ENCODE assay signal across 1 cellular context in the genomic region with DNA sequence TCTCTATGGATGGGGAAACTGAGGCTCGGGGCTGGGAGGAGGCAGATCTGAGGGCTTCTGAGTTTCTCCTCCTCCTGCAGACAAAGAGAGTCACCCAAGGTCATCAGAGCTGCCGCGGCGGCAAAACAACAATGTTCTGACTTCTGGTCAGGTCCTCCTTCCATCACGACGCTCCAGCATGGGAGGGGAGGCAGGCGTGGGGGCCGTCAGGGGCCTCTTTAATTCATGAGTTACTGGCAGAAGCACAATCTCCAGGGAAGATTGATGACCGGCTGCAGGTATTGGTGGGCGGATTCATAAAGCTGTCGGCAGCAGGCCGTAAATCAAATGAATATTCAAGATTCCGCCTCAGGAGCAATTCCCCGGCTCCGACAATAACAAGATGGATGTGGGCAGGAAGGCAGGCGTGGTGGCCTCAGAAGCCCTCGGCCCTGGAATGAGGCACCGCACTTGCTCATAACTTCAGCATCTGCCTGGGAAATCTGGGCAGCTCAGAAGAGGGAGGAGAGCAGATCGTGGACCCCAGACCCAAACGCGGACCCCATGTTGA.
TF ChIP-seq lines count a peak whose summit lies in the region.

No MANE protein-coding gene starts in this region.

TF ChIP-seq in HEK293, 187 proteins besides CTCF, POLR2A, EP300 and RAD21 (continued from another document and continues in another):
- TF ChIP-seq ZFHX2 (tag by site-specific recombination; conservative IDR thresholded peaks at IDR 0.05) (peak; percentile 98), HOXD13 (CRISPR knock-in tag; IDR thresholded peaks at IDR 0.05; ENCODE audit: borderline replicate concordance) (peak; percentile 94; the same call in 1 of the 2 replicates), TSHZ1 (tag by site-specific recombination; IDR thresholded peaks at IDR 0.05; ENCODE audit: borderline replicate concordance) (peak; percentile 86; the same call in 1 of the 2 replicates), ZBTB44 (tag by site-specific recombination; IDR thresholded peaks at IDR 0.05) (peak; percentile 92), ZBTB21 (tag by site-specific recombination; IDR thresholded peaks at IDR 0.05) (no peak; the same call in 1 of the 2 replicates), ZNF366 (tag by site-specific recombination; conservative IDR thresholded peaks at IDR 0.05) (peak; percentile 68; the same call in 1 of the 2 replicates), ZIC2 (tag by site-specific recombination; IDR thresholded peaks at IDR 0.05) (peak; percentile 57), TRIM28 (IDR thresholded peaks at IDR 0.05; ENCODE audit: borderline replicate concordance, low read length) (peak; percentile 61), ZNF223 (tag by site-specific recombination; IDR thresholded peaks at IDR 0.05) (no peak), OSR2 (tag by site-specific recombination; IDR thresholded peaks at IDR 0.05) (peak; percentile 98), ZBTB8A (tag by site-specific recombination; IDR thresholded peaks at IDR 0.05) (peak; percentile 63), YY1 (tag by site-specific recombination; IDR thresholded peaks at IDR 0.05) (peak; percentile 75), ZNF610 (tag by site-specific recombination; IDR thresholded peaks at IDR 0.05; ENCODE audit: borderline replicate concordance) (peak; percentile 77; the same call in 1 of the 2 replicates), ZNF76 (tag by site-specific recombination; IDR thresholded peaks at IDR 0.05; ENCODE audit: borderline replicate concordance, low read depth) (0 out of 2 replicates have a peak, but pooled peaks have one; percentile 41), ZNF791 (tag by site-specific recombination; IDR thresholded peaks at IDR 0.05) (no peak), OVOL3 (tag by site-specific recombination; IDR thresholded peaks at IDR 0.05) (no peak), FEZF1 (tag by site-specific recombination; IDR thresholded peaks at IDR 0.05) (peak; percentile 96), ZNF654 (tag by site-specific recombination; IDR thresholded peaks at IDR 0.05; ENCODE audit: low read depth) (no peak), ZBTB20 (tag by site-specific recombination; IDR thresholded peaks at IDR 0.05) (peak; percentile 59; the same call in 1 of the 2 replicates), ZNF292 (tag by site-specific recombination; IDR thresholded peaks at IDR 0.05; ENCODE audit: borderline replicate concordance, low read depth) (no peak), ZNF776 (tag by site-specific recombination; IDR thresholded peaks at IDR 0.05; ENCODE audit: borderline replicate concordance) (no peak), SP2 (tag by site-specific recombination; IDR thresholded peaks at IDR 0.05) (peak; percentile 43), ZNF585B (tag by site-specific recombination; IDR thresholded peaks at IDR 0.05) (no peak), WT1 (tag by site-specific recombination; IDR thresholded peaks at IDR 0.05) (peak; percentile 95), ZNF391 (tag by site-specific recombination; IDR thresholded peaks at IDR 0.05; ENCODE audit: borderline replicate concordance, low read depth) (peak; percentile 46; the same call in 1 of the 2 replicates), ZNF704 (tag by site-specific recombination; IDR thresholded peaks at IDR 0.05) (no peak), ZNF558 (tag by site-specific recombination; IDR thresholded peaks at IDR 0.05) (0 out of 2 replicates have a peak, but pooled peaks have one; percentile 38), GLIS1 (tag by site-specific recombination; IDR thresholded peaks at IDR 0.05) (peak; percentile 82), IKZF3 (tag by site-specific recombination; IDR thresholded peaks at IDR 0.05) (peak; percentile 90), ZBTB48 (tag by site-specific recombination; IDR thresholded peaks at IDR 0.05) (no peak), ZNF701 (tag by site-specific recombination; IDR thresholded peaks at IDR 0.05) (no peak), SP7 (tag by site-specific recombination; IDR thresholded peaks at IDR 0.05) (peak; percentile 99), KLF8 (tag by site-specific recombination; IDR thresholded peaks at IDR 0.05) (no peak), ZNF18 (tag by site-specific recombination; IDR thresholded peaks at IDR 0.05) (peak; percentile 77), ZNF560 (tag by site-specific recombination; IDR thresholded peaks at IDR 0.05; ENCODE audit: borderline replicate concordance) (no peak), HIC1 (tag by site-specific recombination; IDR thresholded peaks at IDR 0.05) (peak; percentile 58; the same call in 1 of the 2 replicates), ZNF394 (tag by site-specific recombination; IDR thresholded peaks at IDR 0.05; ENCODE audit: borderline replicate concordance) (no peak), GLI2 (tag by site-specific recombination; IDR thresholded peaks at IDR 0.05; ENCODE audit: borderline replicate concordance, low read depth) (peak; percentile 91), YY2 (tag by site-specific recombination; IDR thresholded peaks at IDR 0.05) (peak; percentile 53; the same call in 1 of the 2 replicates), ZNF146 (tag by site-specific recombination; IDR thresholded peaks at IDR 0.05) (peak; percentile 14; the same call in 1 of the 2 replicates), KLF16 (tag by site-specific recombination; IDR thresholded peaks at IDR 0.05) (peak; percentile 91; the same call in 1 of the 2 replicates), GLIS2 (tag by site-specific recombination; IDR thresholded peaks at IDR 0.05) (peak; percentile 65)
- TF ChIP-seq, protein P1, sequence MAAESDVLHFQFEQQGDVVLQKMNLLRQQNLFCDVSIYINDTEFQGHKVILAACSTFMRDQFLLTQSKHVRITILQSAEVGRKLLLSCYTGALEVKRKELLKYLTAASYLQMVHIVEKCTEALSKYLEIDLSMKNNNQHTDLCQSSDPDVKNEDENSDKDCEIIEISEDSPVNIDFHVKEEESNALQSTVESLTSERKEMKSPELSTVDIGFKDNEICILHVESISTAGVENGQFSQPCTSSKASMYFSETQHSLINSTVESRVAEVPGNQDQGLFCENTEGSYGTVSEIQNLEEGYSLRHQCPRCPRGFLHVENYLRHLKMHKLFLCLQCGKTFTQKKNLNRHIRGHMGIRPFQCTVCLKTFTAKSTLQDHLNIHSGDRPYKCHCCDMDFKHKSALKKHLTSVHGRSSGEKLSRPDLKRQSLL (tag by site-specific recombination; IDR thresholded peaks at IDR 0.05), result 0 out of 2 replicates have a peak, but pooled peaks have one; percentile 27
- TF ChIP-seq, protein P2, sequence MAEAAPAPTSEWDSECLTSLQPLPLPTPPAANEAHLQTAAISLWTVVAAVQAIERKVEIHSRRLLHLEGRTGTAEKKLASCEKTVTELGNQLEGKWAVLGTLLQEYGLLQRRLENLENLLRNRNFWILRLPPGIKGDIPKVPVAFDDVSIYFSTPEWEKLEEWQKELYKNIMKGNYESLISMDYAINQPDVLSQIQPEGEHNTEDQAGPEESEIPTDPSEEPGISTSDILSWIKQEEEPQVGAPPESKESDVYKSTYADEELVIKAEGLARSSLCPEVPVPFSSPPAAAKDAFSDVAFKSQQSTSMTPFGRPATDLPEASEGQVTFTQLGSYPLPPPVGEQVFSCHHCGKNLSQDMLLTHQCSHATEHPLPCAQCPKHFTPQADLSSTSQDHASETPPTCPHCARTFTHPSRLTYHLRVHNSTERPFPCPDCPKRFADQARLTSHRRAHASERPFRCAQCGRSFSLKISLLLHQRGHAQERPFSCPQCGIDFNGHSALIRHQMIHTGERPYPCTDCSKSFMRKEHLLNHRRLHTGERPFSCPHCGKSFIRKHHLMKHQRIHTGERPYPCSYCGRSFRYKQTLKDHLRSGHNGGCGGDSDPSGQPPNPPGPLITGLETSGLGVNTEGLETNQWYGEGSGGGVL (tag by site-specific recombination; IDR thresholded peaks at IDR 0.05), result no peak
- TF ChIP-seq, protein P3, sequence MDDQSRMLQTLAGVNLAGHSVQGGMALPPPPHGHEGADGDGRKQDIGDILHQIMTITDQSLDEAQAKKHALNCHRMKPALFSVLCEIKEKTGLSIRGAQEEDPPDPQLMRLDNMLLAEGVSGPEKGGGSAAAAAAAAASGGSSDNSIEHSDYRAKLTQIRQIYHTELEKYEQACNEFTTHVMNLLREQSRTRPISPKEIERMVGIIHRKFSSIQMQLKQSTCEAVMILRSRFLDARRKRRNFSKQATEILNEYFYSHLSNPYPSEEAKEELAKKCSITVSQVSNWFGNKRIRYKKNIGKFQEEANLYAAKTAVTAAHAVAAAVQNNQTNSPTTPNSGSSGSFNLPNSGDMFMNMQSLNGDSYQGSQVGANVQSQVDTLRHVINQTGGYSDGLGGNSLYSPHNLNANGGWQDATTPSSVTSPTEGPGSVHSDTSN (CRISPR knock-in tag; IDR thresholded peaks at IDR 0.05), result peak; percentile 72; the same call in 1 of the 2 replicates
- TF ChIP-seq, protein P4, sequence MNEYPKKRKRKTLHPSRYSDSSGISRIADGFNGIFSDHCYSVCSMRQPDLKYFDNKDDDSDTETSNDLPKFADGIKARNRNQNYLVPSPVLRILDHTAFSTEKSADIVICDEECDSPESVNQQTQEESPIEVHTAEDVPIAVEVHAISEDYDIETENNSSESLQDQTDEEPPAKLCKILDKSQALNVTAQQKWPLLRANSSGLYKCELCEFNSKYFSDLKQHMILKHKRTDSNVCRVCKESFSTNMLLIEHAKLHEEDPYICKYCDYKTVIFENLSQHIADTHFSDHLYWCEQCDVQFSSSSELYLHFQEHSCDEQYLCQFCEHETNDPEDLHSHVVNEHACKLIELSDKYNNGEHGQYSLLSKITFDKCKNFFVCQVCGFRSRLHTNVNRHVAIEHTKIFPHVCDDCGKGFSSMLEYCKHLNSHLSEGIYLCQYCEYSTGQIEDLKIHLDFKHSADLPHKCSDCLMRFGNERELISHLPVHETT (tag by site-specific recombination; IDR thresholded peaks at IDR 0.05), result peak; percentile 75
